23 cellular contexts compared by ENCODE assay signal in genomic region chr1:221598122-221598521, GRCh38.
"Had no signal": no experiment of that assay in that cellular context is flagged by ENCODE, and none has a peak within 500 bp of the region (broad histone marks: within the 10 kb centered on the region; RNA-seq: fewer than 3 reads in every experiment).

No MANE protein-coding gene starts in this region.

- H3K27ac ChIP-seq: adrenal gland, ascending aorta, cardiac muscle cell, heart right ventricle, left ventricle myocardium inferior, neural progenitor cell, parathyroid adenoma, spleen, thoracic aorta, uterus had no signal

- DNase-seq: activated CD4-positive, alpha-beta T cell treated with anti-CD3 and anti-CD28 coated beads for 4 hours; activated CD4-positive, alpha-beta T cell treated with anti-CD3 and anti-CD28 coated beads, Interleukin-2, amount 50 U/mL, for 4 hours; activated CD8-positive, alpha-beta memory T cell treated with anti-CD3 and anti-CD28 coated beads for 24 hours; activated effector memory CD4-positive, alpha-beta T cell treated with anti-CD3 and anti-CD28 coated beads, Interleukin-2, amount 50 U/mL, for 16 hours; activated naive CD4-positive, alpha-beta T cell treated with anti-CD3 and anti-CD28 coated beads for 36 hours; activated naive CD8-positive, alpha-beta T cell treated with anti-CD3 and anti-CD28 coated beads for 36 hours; adrenal gland; cortex of kidney; foreskin fibroblast; heart right ventricle; left ventricle myocardium inferior; natural killer cell; occipital lobe; right cardiac atrium; spleen; stimulated activated naive CD4-positive, alpha-beta T cell; T-helper 1 cell; uterus had no signal

- H3K27me3 ChIP-seq: adrenal gland, ascending aorta, cardiac muscle cell, heart right ventricle, neural progenitor cell, spleen, uterus had no signal
